In the genomic region with DNA sequence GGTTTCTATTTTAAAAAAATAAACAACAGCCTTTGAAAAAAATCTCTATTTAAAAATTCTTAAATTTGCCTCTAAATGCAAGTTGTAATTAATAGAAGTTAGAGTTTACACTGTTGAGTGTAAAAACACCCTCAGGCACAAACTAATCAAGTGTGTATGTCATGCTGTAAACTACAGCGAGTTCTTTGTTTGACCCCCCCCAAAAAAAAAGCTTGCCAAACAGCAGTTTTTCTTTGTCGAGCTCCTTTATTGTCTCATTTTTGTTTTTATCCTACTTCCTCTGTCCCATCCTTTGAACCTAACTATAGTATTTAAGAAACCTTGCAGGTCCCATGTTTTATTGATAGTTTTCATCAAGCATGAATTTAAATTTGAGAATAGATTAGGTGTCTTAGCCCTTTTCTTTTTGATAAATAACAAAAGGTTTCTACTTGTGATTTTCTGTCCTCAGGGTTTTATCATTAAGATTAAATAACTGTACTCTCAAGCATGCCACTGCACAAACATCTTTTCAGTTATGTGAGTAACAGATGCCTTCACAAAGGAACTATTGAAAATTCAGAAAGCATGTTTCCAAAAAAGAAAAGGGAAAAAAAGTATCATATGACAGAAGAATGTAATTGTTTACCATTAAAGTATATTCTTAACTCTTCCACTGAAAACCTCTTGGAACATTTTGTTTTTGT, we compare ENCODE assay signal across 15 cellular contexts.
DNase-seq lines count a peak whose midpoint lies in the region; ATAC-seq and TF ChIP-seq lines count a peak whose summit lies in the region.
"Had no signal": no experiment of that assay in that cellular context is flagged by ENCODE, and none has a peak within 500 bp of the region (broad histone marks: within the 10 kb centered on the region; RNA-seq: fewer than 3 reads in every experiment).

No MANE protein-coding gene starts in this region.

- H3K36me3 ChIP-seq in CD4-positive, alpha-beta memory T cell (ENCODE audit: insufficient read depth, low read length), result peaks cover 17% of the 10 kb centered on the region
- H3K36me3 ChIP-seq in OCI-LY1 (ENCODE audit: insufficient read depth, low read length), result peaks cover 58% of the 10 kb centered on the region
- H3K36me3 ChIP-seq in psoas muscle (ENCODE audit: insufficient read depth in 1 of 2, low read depth in 1 of 2), result peaks cover 10 to 51% of the 10 kb centered on the region in 2 donors
- H3K36me3 ChIP-seq: ovary had no signal

- ATAC-seq in psoas muscle (no peak), HG03135 (IDR thresholded peaks at IDR 0.05; ENCODE audit: unreplicated experiment) (no peak)

- no peaks in the 10 kb centered on the region for H3K27me3 ChIP-seq in CD4-positive, alpha-beta memory T cell (ENCODE audit: insufficient read depth, low read length)
- no peaks in the 10 kb centered on the region for H3K27me3 ChIP-seq in OCI-LY1 (ENCODE audit: insufficient read depth, low read length)
- no peaks in the 10 kb centered on the region for H3K27me3 ChIP-seq in dorsolateral prefrontal cortex
- H3K27me3 ChIP-seq in psoas muscle (ENCODE audit: insufficient read depth in 3 of 3, low read length in 2 of 3), result no peaks in the 10 kb centered on the region
- H3K27me3 ChIP-seq: ovary had no signal

- H3K9ac ChIP-seq in OCI-LY1 (ENCODE audit: low read length), result no peak overlapping the region

- H3F3A ChIP-seq in OCI-LY1 (ENCODE audit: insufficient read depth, low read length), result no peaks in the 10 kb centered on the region

- no peak overlapping the region for H2AFZ ChIP-seq in OCI-LY1 (ENCODE audit: low read length)

- H3K27me3 Mint-ChIP-seq in CD4-positive, alpha-beta memory T cell, result no peaks in the 10 kb centered on the region

- no peaks in the 10 kb centered on the region for H4K20me1 ChIP-seq in OCI-LY1 (ENCODE audit: insufficient read depth, low read length)

- intact Hi-C loops in CD4-positive, alpha-beta memory T cell (cut with micrococcal nuclease), result no loop called here
- intact Hi-C loops in dorsolateral prefrontal cortex (cut with DNase I) (no loop called here), psoas muscle (cut with DNase I) (no loop called here)

- H3K27ac ChIP-seq in CD4-positive, alpha-beta memory T cell (ENCODE audit: low read depth, low read length), result no peak overlapping the region
- H3K27ac ChIP-seq in OCI-LY1 (ENCODE audit: low read depth, low read length, poor library complexity, severe bottlenecking) (peak overlapping the region; percentile 61), dorsolateral prefrontal cortex (peak overlapping the region in 51 of 59 donors; percentile 0 to 81 (median 49)), psoas muscle (peak overlapping the region; percentile 73)

- 18 to 43% (median 32%) methylated on average over 2 of the region's 2 CpGs for WGBS in psoas muscle, 3 donors

- no peaks in the 10 kb centered on the region for H3K9me3 ChIP-seq in CD4-positive, alpha-beta memory T cell (ENCODE audit: control insufficient read depth in 1 of 2, low read length in 2 of 2)
- H3K9me3 ChIP-seq in OCI-LY1 (ENCODE audit: low read length) (no peaks in the 10 kb centered on the region), psoas muscle (no peaks in the 10 kb centered on the region)
- H3K9me3 ChIP-seq: ovary had no signal

- CTCF ChIA-PET in CD4-positive, alpha-beta memory T cell (lab: Charles Lee; ENCODE audit: partially characterized antibody), result interaction anchor here (1.1 to 3.1 kb wide), 6 partner anchors 23 to 178 kb away, joined by 3 to 22 read pairs (median 4); no protein-coding TSS in a partner anchor

- no peak for TF ChIP-seq CTCF in OCI-LY1 (IDR thresholded peaks at IDR 0.05; ENCODE audit: low read length)
- peak in 1 of 56 donors; percentile 2 for TF ChIP-seq CTCF in dorsolateral prefrontal cortex (IDR thresholded peaks at IDR 0.05 in 54 of 56, conservative IDR thresholded peaks at IDR 0.05 in 2 of 56; ENCODE audit: low read depth in 1 of 56, partially characterized antibody in 56 of 56)
- no peak for TF ChIP-seq CTCF in psoas muscle (IDR thresholded peaks at IDR 0.05)
- no peak for TF ChIP-seq CTCF in GM10266 (IDR thresholded peaks at IDR 0.05; ENCODE audit: control insufficient read depth, insufficient read depth, low read depth, missing control alignments)

- H3K4me1 Mint-ChIP-seq in CD4-positive, alpha-beta memory T cell, result peaks cover 57 to 93% (median 73%) of the 10 kb centered on the region in 4 donors

- H3K36me3 Mint-ChIP-seq in CD4-positive, alpha-beta memory T cell, result peaks cover 51 to 72% of the 10 kb centered on the region in 2 donors

- H3K27ac Mint-ChIP-seq in CD4-positive, alpha-beta memory T cell, result peak overlapping the region; percentile 1 to 94 (median 48)

- H3K79me2 ChIP-seq in OCI-LY1 (ENCODE audit: insufficient read depth, low read length), result no peaks in the 10 kb centered on the region

- H3K4me2 ChIP-seq in OCI-LY1 (ENCODE audit: low read length), result no peak overlapping the region

- POLR2A ChIA-PET in CD4-positive, alpha-beta memory T cell (lab: Charles Lee; ENCODE audit: partially characterized antibody), result interaction anchor here (1.0 to 1.5 kb wide), 5 partner anchors 84 to 178 kb away, joined by 3 to 5 read pairs (median 3); no protein-coding TSS in a partner anchor

- peaks cover 0 to 5% (median 0%) of the 10 kb centered on the region in 8 donors for H3K9me3 Mint-ChIP-seq in CD4-positive, alpha-beta memory T cell

- peak overlapping the region in 4 of 8 donors; percentile 1 to 40 (median 17) for H3K4me3 Mint-ChIP-seq in CD4-positive, alpha-beta memory T cell

- no peak for DNase-seq in CD4-positive, alpha-beta memory T cell
- no peak for DNase-seq in dorsolateral prefrontal cortex
- DNase-seq in psoas muscle, result no peak
- DNase-seq in SW480 (ENCODE audit: low spot score), result no peak
- DNase-seq in NCI-H2227 treated with DMSO at 0.1 percent for 48 hours (lab: John Stamatoyannopoulos, UW), result no peak
- DNase-seq in GM10266 (ENCODE audit: extremely low spot score), result no peak
- DNase-seq: activated CD4-positive, CD25-positive, alpha-beta regulatory T cell treated with anti-CD3 and anti-CD28 coated beads, Interleukin-2, amount 50 U/mL, for 72 hours; anterior cingulate cortex; erythroblast; NCI-H1930; OCI-M1; ovary had no signal

- no peak overlapping the region for H3K4me3 ChIP-seq in CD4-positive, alpha-beta memory T cell (ENCODE audit: low read length in 2 of 2)
- H3K4me3 ChIP-seq in OCI-LY1 (ENCODE audit: low read depth, low read length, poor library complexity, severe bottlenecking) (no peak overlapping the region), dorsolateral prefrontal cortex (peak overlapping the region in 4 of 59 donors; percentile 4 to 17 (median 8)), psoas muscle (no peak overlapping the region)
- H3K4me3 ChIP-seq: GM12878, ovary had no signal

- no peaks in the 10 kb centered on the region for H3K9me2 ChIP-seq in OCI-LY1 (ENCODE audit: low read depth, low read length)

- H3K4me1 ChIP-seq in CD4-positive, alpha-beta memory T cell (ENCODE audit: insufficient read depth, low read length), result peaks cover 84% of the 10 kb centered on the region
- peaks cover 61% of the 10 kb centered on the region for H3K4me1 ChIP-seq in OCI-LY1 (ENCODE audit: insufficient read depth, low read length, severe bottlenecking)
- H3K4me1 ChIP-seq in psoas muscle, result peaks cover 98% of the 10 kb centered on the region
